ENCODE assay signal across 1 cellular context in the genomic region with DNA sequence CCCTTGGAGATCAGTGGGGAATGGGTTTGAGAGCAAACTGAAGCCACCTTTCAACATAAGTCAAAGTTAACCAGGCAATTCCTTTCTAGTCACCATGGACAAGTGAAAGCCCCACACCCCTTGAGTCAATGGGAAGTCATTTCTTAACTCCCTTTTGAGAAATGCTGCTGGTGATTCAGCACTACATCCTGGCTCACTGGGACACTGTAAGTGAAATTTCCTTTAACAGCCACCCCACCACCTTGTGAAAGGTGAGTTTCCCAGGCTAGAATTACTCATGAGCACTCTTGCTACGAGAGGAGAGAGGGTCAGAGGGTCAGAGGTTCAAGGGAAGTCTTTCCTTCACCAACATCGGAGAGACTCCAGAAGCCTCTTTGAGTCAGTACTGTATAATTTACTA.
TF ChIP-seq lines count a peak whose summit lies in the region.

No MANE protein-coding gene starts in this region.

TF ChIP-seq in GM12878, 131 proteins besides CTCF, POLR2A, EP300 and RAD21 (continued from another document):
- TF ChIP-seq, protein P1, sequence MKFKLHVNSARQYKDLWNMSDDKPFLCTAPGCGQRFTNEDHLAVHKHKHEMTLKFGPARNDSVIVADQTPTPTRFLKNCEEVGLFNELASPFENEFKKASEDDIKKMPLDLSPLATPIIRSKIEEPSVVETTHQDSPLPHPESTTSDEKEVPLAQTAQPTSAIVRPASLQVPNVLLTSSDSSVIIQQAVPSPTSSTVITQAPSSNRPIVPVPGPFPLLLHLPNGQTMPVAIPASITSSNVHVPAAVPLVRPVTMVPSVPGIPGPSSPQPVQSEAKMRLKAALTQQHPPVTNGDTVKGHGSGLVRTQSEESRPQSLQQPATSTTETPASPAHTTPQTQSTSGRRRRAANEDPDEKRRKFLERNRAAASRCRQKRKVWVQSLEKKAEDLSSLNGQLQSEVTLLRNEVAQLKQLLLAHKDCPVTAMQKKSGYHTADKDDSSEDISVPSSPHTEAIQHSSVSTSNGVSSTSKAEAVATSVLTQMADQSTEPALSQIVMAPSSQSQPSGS (IDR thresholded peaks at IDR 0.05; ENCODE audit: low read length), result peak; percentile 79; the same call in 1 of the 2 replicates
- TF ChIP-seq ATF7 (IDR thresholded peaks at IDR 0.05; ENCODE audit: low read depth) (no peak), NR2F1 (conservative IDR thresholded peaks at IDR 0.05) (peak; percentile 41), MEF2A (IDR thresholded peaks at IDR 0.05; ENCODE audit: insufficient read depth, low read depth, low read length) (0 out of 2 replicates have a peak, but pooled peaks have one; percentile 13), FOXM1 (IDR thresholded peaks at IDR 0.05; ENCODE audit: low read depth, low read length) (peak; percentile 46; the same call in 1 of the 2 replicates), ETV6 (conservative IDR thresholded peaks at IDR 0.05 in 1 of 2, IDR thresholded peaks at IDR 0.05 in 1 of 2; ENCODE audit: borderline replicate concordance in 1 of 2, low read depth in 1 of 2) (peak in 1 of 2 experiments; percentile 70; a peak in 2 of 4 replicates), REST (IDR thresholded peaks at IDR 0.05; ENCODE audit: low read depth, low read length) (no peak), EGR1 (IDR thresholded peaks at IDR 0.05; ENCODE audit: borderline replicate concordance in 1 of 2, low read depth in 2 of 2, low read length in 2 of 2) (no peak), SMARCA5 (IDR thresholded peaks at IDR 0.05) (no peak), JUNB (IDR thresholded peaks at IDR 0.05) (peak; percentile 79), IKZF1 (conservative IDR thresholded peaks at IDR 0.05) (peak; percentile 40)
TF ChIP-seq in GM12878: peak in this region for 15.
